12 cellular contexts compared by ENCODE assay signal in genomic region chr6:36067374-36068011, GRCh38. TPM values are rescaled to one million over a fixed set of nuclear protein-coding genes. Genes with fewer than 3 reads are reported as not detected.
DNase-seq lines count a peak whose midpoint lies in the region; ATAC-seq and TF ChIP-seq lines count a peak whose summit lies in the region.
"Had no signal": no experiment of that assay in that cellular context is flagged by ENCODE, and none has a peak within 500 bp of the region (broad histone marks: within the 10 kb centered on the region; RNA-seq: fewer than 3 reads in every experiment).

No MANE protein-coding gene starts in this region.

- CTCF ChIA-PET in naive thymus-derived CD4-positive, alpha-beta T cell (lab: Charles Lee): no interaction called here

- peaks cover 49% of the 10 kb centered on the region for H3K4me1 Mint-ChIP-seq in CD14-positive monocyte
- H3K4me1 Mint-ChIP-seq in naive thymus-derived CD4-positive, alpha-beta T cell: peaks cover 41 to 90% (median 77%) of the 10 kb centered on the region in 7 donors

- DNase-seq in CD14-positive monocyte (ENCODE audit: low spot score): no peak
- DNase-seq in HT1080 (ENCODE audit: low read depth): peak; percentile 29
- DNase-seq in dermis blood vessel endothelial cell: peak; percentile 6
- DNase-seq in naive thymus-derived CD4-positive, alpha-beta T cell: no peak
- DNase-seq in MG63: no peak
- no peak for DNase-seq in lower leg skin (ENCODE audit: low spot score in 2 of 2)
- DNase-seq in islet precursor cell: no peak
- DNase-seq in stimulated activated CD4-positive, alpha-beta T cell treated with anti-CD3 and anti-CD28 coated beads, Interleukin-4, amount 100 ng/mL, for 4 hours: no peak
- DNase-seq: cerebellar nuclear complex, SHP77 had no signal

- TF ChIP-seq POLR2A in lower leg skin (IDR thresholded peaks at IDR 0.05): no peak

- peaks cover 16 to 52% of the 10 kb centered on the region in 2 donors for H3K36me3 Mint-ChIP-seq in CD14-positive monocyte
- H3K36me3 Mint-ChIP-seq in naive thymus-derived CD4-positive, alpha-beta T cell: peaks cover 0 to 20% (median 9%) of the 10 kb centered on the region in 5 donors

- H3K4me3 Mint-ChIP-seq in CD14-positive monocyte: no peak overlapping the region
- no peak overlapping the region for H3K4me3 Mint-ChIP-seq in naive thymus-derived CD4-positive, alpha-beta T cell
- H3K4me3 Mint-ChIP-seq: neural crest cell had no signal

- WGBS in lower leg skin, 2 donors: 55 to 66% methylated on average over 3 of the region's 3 CpGs

- peak; percentile 37 for ATAC-seq in naive thymus-derived CD4-positive, alpha-beta T cell

- no peaks in the 10 kb centered on the region for H3K36me3 ChIP-seq in naive thymus-derived CD4-positive, alpha-beta T cell (ENCODE audit: control insufficient read depth in 2 of 3, insufficient read depth in 3 of 3, low read length in 3 of 3)
- H3K36me3 ChIP-seq in MG63: no peaks in the 10 kb centered on the region

- H3K9me3 ChIP-seq in naive thymus-derived CD4-positive, alpha-beta T cell (ENCODE audit: control insufficient read depth in 2 of 3, low read length in 3 of 3): no peaks in the 10 kb centered on the region
- H3K9me3 ChIP-seq in MG63: no peaks in the 10 kb centered on the region

- no peak for TF ChIP-seq CTCF in CD14-positive monocyte (IDR thresholded peaks at IDR 0.05)
- TF ChIP-seq CTCF in lower leg skin (IDR thresholded peaks at IDR 0.05): no peak

- intact Hi-C loops in CD14-positive monocyte (cut with micrococcal nuclease) (no loop called here), lower leg skin (cut with DNase I; ENCODE audit: low total_unique reads) (no loop called here)
- intact Hi-C loops in naive thymus-derived CD4-positive, alpha-beta T cell (cut with micrococcal nuclease): loop anchor here in 1 of 2 donors (2.0 kb wide), 1 partner anchor 13 kb away; no protein-coding TSS in a partner anchor

- POLR2A ChIA-PET in naive thymus-derived CD4-positive, alpha-beta T cell (lab: Charles Lee): no interaction called here

- H3K27ac Mint-ChIP-seq in CD14-positive monocyte: peak overlapping the region; percentile 38 to 82 (median 58)
- peak overlapping the region in 8 of 9 donors; percentile 4 to 79 (median 54) for H3K27ac Mint-ChIP-seq in naive thymus-derived CD4-positive, alpha-beta T cell

- H3K4me1 ChIP-seq in naive thymus-derived CD4-positive, alpha-beta T cell (ENCODE audit: control insufficient read depth in 2 of 2, insufficient read depth in 2 of 2, low read length in 2 of 2): peaks cover 0 to 7% of the 10 kb centered on the region in 2 donors

- no peak overlapping the region for H3K27ac ChIP-seq in naive thymus-derived CD4-positive, alpha-beta T cell (ENCODE audit: low read depth, low read length)

- H3K27me3 Mint-ChIP-seq in CD14-positive monocyte (ENCODE audit: low read depth in 3 of 3): peaks cover 0 to 1% (median 0%) of the 10 kb centered on the region in 3 donors
- H3K27me3 Mint-ChIP-seq in naive thymus-derived CD4-positive, alpha-beta T cell: no peaks in the 10 kb centered on the region

- H3K4me3 ChIP-seq in naive thymus-derived CD4-positive, alpha-beta T cell (ENCODE audit: low read length): no peak overlapping the region
- H3K4me3 ChIP-seq in MG63 (no peak overlapping the region), lower leg skin (ENCODE audit: low read depth, poor library complexity, severe bottlenecking) (no peak overlapping the region)

- H3K9me3 Mint-ChIP-seq in CD14-positive monocyte: peaks cover 0 to 4% (median 0%) of the 10 kb centered on the region in 7 donors
- H3K9me3 Mint-ChIP-seq in naive thymus-derived CD4-positive, alpha-beta T cell: no peaks in the 10 kb centered on the region
- H3K9me3 Mint-ChIP-seq: neural crest cell had no signal

- no peaks in the 10 kb centered on the region for H3K27me3 ChIP-seq in naive thymus-derived CD4-positive, alpha-beta T cell (ENCODE audit: control insufficient read depth in 2 of 2, insufficient read depth in 2 of 2, low read length in 2 of 2)
- H3K27me3 ChIP-seq in MG63: no peaks in the 10 kb centered on the region

RNA-seq across cellular contexts. Expression of gene MAPK14, which starts 39.9 kb away (rescaled TPM):
- polyA plus RNA-seq in CD14-positive monocyte: 10 to 100 TPM; 83.7 to 96.6 TPM
- total RNA-seq in HT1080 (2014; rRNA removed; shearing (Covaris generic)): 28.6 and 31.3 TPM in 2 replicates
- 26.5 and 29.4 TPM in 2 replicates for polyA plus RNA-seq in HT1080 (2015; cell fraction: cytosol; rRNA removed)
- 49.7 and 61.2 TPM in 2 replicates for polyA plus RNA-seq in HT1080 (2015; cell fraction: nucleus; rRNA removed)
- 71.8 and 77.0 TPM in 2 replicates for total RNA-seq in dermis blood vessel endothelial cell
- total RNA-seq in naive thymus-derived CD4-positive, alpha-beta T cell: 10 to 100 TPM; 47.2 to 81.0 (median 62.6) TPM
- polyA plus RNA-seq in naive thymus-derived CD4-positive, alpha-beta T cell: 10 to 100 TPM; 43.2 to 59.6 TPM
- 24.7 and 28.6 TPM in 2 replicates for total RNA-seq in MG63 (2014; rRNA removed; shearing (Covaris generic); ENCODE audit: low replicate concordance)
- total RNA-seq in lower leg skin: 100 to 1,000 TPM in 1 of 4 donors, 10 to 100 TPM in 3; 63.0 to 153 (median 77.7) TPM

RNA-seq across cellular contexts. Expression of gene SLC26A8, which starts 43.1 kb away (rescaled TPM):
- polyA plus RNA-seq in CD14-positive monocyte: 1 to 10 TPM in 1 of 2 donors, under 1 TPM in 1; 0.52 to 1.5 TPM
- 0.26 and 0.27 TPM in 2 replicates for total RNA-seq in HT1080 (2014; rRNA removed; shearing (Covaris generic))
- 0.06 and 0.19 TPM in 2 replicates for polyA plus RNA-seq in HT1080 (2015; cell fraction: cytosol; rRNA removed)
- polyA plus RNA-seq in HT1080 (2015; cell fraction: nucleus; rRNA removed): 0.12 TPM in 1 of 2 replicates, not detected in the other
- total RNA-seq in dermis blood vessel endothelial cell: under 0.01 TPM in 1 of 2 replicates, not detected in the other
- total RNA-seq in naive thymus-derived CD4-positive, alpha-beta T cell: under 1 TPM in 2 of 5 experiments, not detected in 3; 0.27 to 0.66 TPM
- polyA plus RNA-seq in naive thymus-derived CD4-positive, alpha-beta T cell: not detected
- not detected in 2 replicates for total RNA-seq in MG63 (2014; rRNA removed; shearing (Covaris generic); ENCODE audit: low replicate concordance)
- total RNA-seq in lower leg skin: not detected
- total RNA-seq: activated CD8-positive, alpha-beta memory T cell treated with anti-CD3 and anti-CD28 coated beads for 36 hours had no signal

Comparison
In these comparisons a context has a peak if more than half of its experiments do, and no peak if none do; other contexts are left out.
1. DNase-seq: peak in HT1080 (single experiment) and dermis blood vessel endothelial cell (single experiment); none in CD14-positive monocyte (single experiment), naive thymus-derived CD4-positive, alpha-beta T cell (0 of 9), MG63 (single experiment), lower leg skin (0 of 2), islet precursor cell (single experiment) and stimulated activated CD4-positive, alpha-beta T cell treated with anti-CD3 and anti-CD28 coated beads, Interleukin-4, amount 100 ng/mL, for 4 hours (0 of 2).